1 cellular context compared by ENCODE assay signal in genomic region chr5:142296914-142297417, GRCh38.
TF ChIP-seq lines count a peak whose summit lies in the region.

No MANE protein-coding gene starts in this region.

TF ChIP-seq in SK-N-SH treated with all-trans-retinoic acid at 6 μM for 48 hours, 23 proteins besides CTCF, POLR2A, EP300 and RAD21 (continued from another document):
- peak; percentile 51; the same call in 1 of the 2 replicates for TF ChIP-seq PATZ1 (CRISPR knock-in tag; IDR thresholded peaks at IDR 0.05; ENCODE audit: borderline replicate concordance)
